In the genomic region with DNA sequence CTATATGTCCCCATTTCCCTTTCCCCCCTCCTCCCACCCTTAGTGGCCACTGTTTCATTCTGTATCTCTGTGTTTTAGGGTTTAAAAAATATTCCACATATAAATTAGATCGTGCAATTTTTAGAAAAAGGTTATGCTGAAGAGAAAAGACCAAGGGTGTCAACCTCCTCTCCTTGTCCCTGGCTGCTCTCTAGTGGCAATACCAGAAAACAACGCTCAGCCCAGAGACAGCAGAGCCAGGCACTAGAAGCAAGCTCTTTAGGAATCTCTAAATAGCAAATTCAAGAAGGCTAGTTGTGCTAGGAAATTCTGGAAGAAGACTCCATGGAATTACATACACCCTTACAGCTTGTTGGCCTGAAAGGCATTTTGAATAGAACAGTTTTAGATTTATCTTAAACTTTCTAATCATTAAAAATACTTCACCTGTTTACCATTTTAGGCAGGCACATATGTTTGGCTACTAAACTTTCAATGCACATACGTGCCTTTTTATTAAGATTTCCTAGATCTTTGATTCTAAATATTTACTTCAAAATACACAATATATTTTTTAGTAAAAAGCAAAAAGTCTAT, we compare ENCODE assay signal across 8 cellular contexts. TPM values are rescaled to one million over a fixed set of nuclear protein-coding genes. Genes with fewer than 3 reads are reported as not detected.
DNase-seq lines count a peak whose midpoint lies in the region; ATAC-seq and TF ChIP-seq lines count a peak whose summit lies in the region.

No MANE protein-coding gene starts in this region.

- no peaks in the 10 kb centered on the region for H3K36me3 ChIP-seq in liver (ENCODE audit: control insufficient read depth in 4 of 4, insufficient read depth in 3 of 4, low read depth in 1 of 4, low read length in 3 of 4)

- TF ChIP-seq RAD21 in liver (IDR thresholded peaks at IDR 0.05) = peak; percentile 87 to 91

- DNase-seq in DMS53 treated with DMSO at 0.1 percent for 48 hours (lab: John Stamatoyannopoulos, UW; ENCODE audit: unreplicated experiment) (peak; percentile 41), HPDE6-E6E7 (ENCODE audit: extremely low spot score) (peak; percentile 72), RWPE1 (ENCODE audit: low spot score) (peak; percentile 51), coronary artery (ENCODE audit: low spot score) (peak; percentile 76), NCI-H1048 (lab: John Stamatoyannopoulos, UW) (no peak), NCI-H774 (lab: John Stamatoyannopoulos, UW) (no peak)

- H3K9me3 ChIP-seq in liver (ENCODE audit: control insufficient read depth in 4 of 4, low read length in 3 of 4) = no peaks in the 10 kb centered on the region

- TF ChIP-seq CTCF in RWPE1 (conservative IDR thresholded peaks at IDR 0.05; ENCODE audit: low read depth) (peak; percentile 67), coronary artery (IDR thresholded peaks at IDR 0.05) (peak; percentile 44), liver (IDR thresholded peaks at IDR 0.05; ENCODE audit: low read depth, low read length, missing input control) (peak; percentile 53)

- no peak overlapping the region for H3K27ac ChIP-seq in RWPE1
- H3K27ac ChIP-seq in coronary artery = peak overlapping the region in 1 of 2 donors; percentile 17
- H3K27ac ChIP-seq in liver (ENCODE audit: low read depth in 1 of 2, low read length in 2 of 2) = no peak overlapping the region

- H3K9ac ChIP-seq in liver (ENCODE audit: low read depth in 1 of 2, low read length in 2 of 2) = no peak overlapping the region

- no peaks in the 10 kb centered on the region for H3K27me3 ChIP-seq in liver (ENCODE audit: control insufficient read depth in 4 of 4, insufficient read depth in 4 of 4, low read length in 3 of 4)

- CTCF ChIA-PET in RWPE1 (lab: Yijun Ruan, JAX) = interaction anchor here (0.6 to 1.3 kb wide), 7 partner anchors 9 to 516 kb away, joined by 3 to 9 read pairs (median 5); no protein-coding TSS in a partner anchor

- no peaks in the 10 kb centered on the region for H3K4me1 ChIP-seq in liver (ENCODE audit: control insufficient read depth in 4 of 4, insufficient read depth in 4 of 4, low read length in 3 of 4)

- WGBS in liver = 37% methylated on average over 3 of the region's 3 CpGs

- peak; percentile 62 for ATAC-seq in GM19324 (IDR thresholded peaks at IDR 0.05; ENCODE audit: low FRiP score, unreplicated experiment)

- POLR2A ChIA-PET in RWPE1 (lab: Yijun Ruan, JAX; ENCODE audit: low non-redundant PET) = no interaction called here

- H3K4me3 ChIP-seq in coronary artery = no peak overlapping the region
- H3K4me3 ChIP-seq in liver (ENCODE audit: low read depth in 1 of 3, low read length in 3 of 3) = no peak overlapping the region

TF ChIP-seq in liver, 16 proteins besides CTCF, POLR2A, EP300 and RAD21:
- TF ChIP-seq EGR1 (IDR thresholded peaks at IDR 0.05; ENCODE audit: low read depth in 2 of 2) (no peak), YY1 (IDR thresholded peaks at IDR 0.05) (no peak)
TF ChIP-seq in liver: peak in this region for 0.

RNA-seq across cellular contexts. Expression of gene RASGRP3, which starts 35.1 kb away (rescaled TPM):
- 1 to 10 TPM; 8.7 to 9.9 TPM for total RNA-seq in liver
- 1 to 10 TPM; 1.8 to 5.3 TPM for polyA plus RNA-seq in liver

Comparison
In these comparisons a context has a peak if more than half of its experiments do, and no peak if none do; other contexts are left out.
1. DNase-seq: peak in DMS53 treated with DMSO at 0.1 percent for 48 hours (single experiment), HPDE6-E6E7 (single experiment), RWPE1 (single experiment) and coronary artery (single experiment); none in NCI-H1048 (single experiment) and NCI-H774 (single experiment).
2. Peak in every context shown above with its lines, with median percentiles within 50 percentile points of each other: CTCF ChIP-seq.